ENCODE assay signal across 15 cellular contexts in the genomic region with DNA sequence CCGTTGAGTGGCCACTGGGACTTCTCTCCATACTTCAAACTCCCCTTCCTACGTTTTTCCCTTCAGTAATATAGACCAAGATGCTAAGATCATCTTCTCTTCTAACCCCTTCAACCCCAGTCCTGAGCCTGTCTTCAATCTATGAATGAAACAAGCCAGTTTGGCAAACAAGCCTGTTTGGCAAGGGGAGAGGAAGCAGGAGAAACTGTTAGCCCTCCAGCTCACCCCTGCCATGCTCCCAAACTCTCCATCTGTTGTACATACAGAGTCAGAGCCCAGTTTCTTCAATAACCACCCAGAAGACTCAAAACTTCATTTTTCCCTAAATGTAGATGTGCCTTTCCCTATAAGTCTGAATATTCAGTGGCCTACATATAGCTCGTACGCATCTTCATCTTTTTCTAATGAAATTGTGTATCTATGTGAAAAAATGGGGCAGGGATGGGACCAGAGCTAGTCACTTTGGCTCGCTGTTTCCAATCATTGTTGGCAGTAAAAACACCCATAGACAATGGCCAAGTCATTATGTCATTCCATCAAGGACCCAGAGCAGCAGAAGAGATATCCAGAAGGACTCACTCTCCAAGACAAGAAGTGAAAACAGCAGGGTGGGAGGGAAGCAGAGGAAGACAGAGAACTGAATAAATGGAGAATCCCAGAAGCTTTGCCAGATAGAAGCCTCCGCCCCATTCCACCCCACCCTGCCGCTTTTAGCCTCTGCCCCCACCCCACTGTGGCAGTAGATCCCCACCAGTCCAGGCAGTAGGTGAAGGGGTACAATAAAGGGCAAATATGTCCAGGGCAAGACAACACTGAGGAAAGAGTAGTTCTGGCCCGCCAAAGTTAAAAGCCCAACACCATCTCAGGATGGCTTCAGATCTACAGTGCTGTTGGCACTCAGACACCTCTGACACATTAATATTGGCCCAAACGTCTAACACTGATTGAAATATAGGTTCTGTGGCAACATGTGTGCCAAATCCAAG.
DNase-seq lines count a peak whose midpoint lies in the region; ATAC-seq and TF ChIP-seq lines count a peak whose summit lies in the region.
"Had no signal": no experiment of that assay in that cellular context is flagged by ENCODE, and none has a peak within 500 bp of the region (broad histone marks: within the 10 kb centered on the region; RNA-seq: fewer than 3 reads in every experiment).

No MANE protein-coding gene starts in this region.

- no peak for TF ChIP-seq POLR2A in heart left ventricle (IDR thresholded peaks at IDR 0.05)

- H3K27me3 Mint-ChIP-seq in stimulated activated memory B cell treated with anti-CD40 and anti-IgM and Interleukin-4, amounts not matched to agents 10 μg/mL and 1 μg/mL and 100 μg/mL, for 72 hours: no peaks in the 10 kb centered on the region
- peaks cover 6% of the 10 kb centered on the region for H3K27me3 Mint-ChIP-seq in activated T-cell treated with anti-CD3 and anti-CD28 coated beads, Interleukin-2, amount 50 U/mL, for 72 hours (ENCODE audit: low read depth)

- intact Hi-C loops in heart left ventricle (cut with DNase I): no loop called here

- H3K4me1 Mint-ChIP-seq in stimulated activated memory B cell treated with anti-CD40 and anti-IgM and Interleukin-4, amounts not matched to agents 10 μg/mL and 1 μg/mL and 100 μg/mL, for 72 hours: no peaks in the 10 kb centered on the region
- H3K4me1 Mint-ChIP-seq in activated T-cell treated with anti-CD3 and anti-CD28 coated beads, Interleukin-2, amount 50 U/mL, for 72 hours (ENCODE audit: low read depth): no peaks in the 10 kb centered on the region
- H3K4me1 Mint-ChIP-seq: CD4-positive, alpha-beta memory T cell had no signal

- ATAC-seq in heart left ventricle: peak in 3 of 4 donors; percentile 51 to 58 (median 53)
- ATAC-seq in stimulated activated memory B cell treated with anti-CD40 and anti-IgM and Interleukin-4, amounts not matched to agents 10 μg/mL and 1 μg/mL and 100 μg/mL, for 72 hours: no peak
- ATAC-seq in activated T-cell treated with anti-CD3 and anti-CD28 coated beads, Interleukin-2, amount 50 U/mL, for 72 hours (replicated peaks in 1 of 2): no peak

- peak overlapping the region; percentile 13 for H3K27ac ChIP-seq in angular gyrus (ENCODE audit: low read depth, low read length)
- no peak overlapping the region for H3K27ac ChIP-seq in heart left ventricle
- peak overlapping the region; percentile 39 for H3K27ac ChIP-seq in substantia nigra (ENCODE audit: low read depth, low read length, poor library complexity, severe bottlenecking)

- H3K4me1 ChIP-seq in heart left ventricle: peaks cover 0 to 30% (median 7%) of the 10 kb centered on the region in 12 donors

- no peak overlapping the region for H3K27ac Mint-ChIP-seq in stimulated activated memory B cell treated with anti-CD40 and anti-IgM and Interleukin-4, amounts not matched to agents 10 μg/mL and 1 μg/mL and 100 μg/mL, for 72 hours
- H3K27ac Mint-ChIP-seq in activated T-cell treated with anti-CD3 and anti-CD28 coated beads, Interleukin-2, amount 50 U/mL, for 72 hours: no peak overlapping the region
- H3K27ac Mint-ChIP-seq: CD4-positive, alpha-beta memory T cell had no signal

- no peaks in the 10 kb centered on the region for H3K27me3 ChIP-seq in heart left ventricle

- WGBS in heart left ventricle, 4 donors: 75 to 83% (median 80%) methylated on average over 9 of the region's 9 CpGs

- H3K36me3 ChIP-seq in heart left ventricle: no peaks in the 10 kb centered on the region

- no peak for TF ChIP-seq CTCF in heart left ventricle (IDR thresholded peaks at IDR 0.05)

- H3K4me3 Mint-ChIP-seq in stimulated activated memory B cell treated with anti-CD40 and anti-IgM and Interleukin-4, amounts not matched to agents 10 μg/mL and 1 μg/mL and 100 μg/mL, for 72 hours: no peak overlapping the region
- no peak overlapping the region for H3K4me3 Mint-ChIP-seq in activated T-cell treated with anti-CD3 and anti-CD28 coated beads, Interleukin-2, amount 50 U/mL, for 72 hours
- H3K4me3 Mint-ChIP-seq: CD4-positive, alpha-beta memory T cell; H9 had no signal

- no peak overlapping the region for H3K4me3 ChIP-seq in heart left ventricle

- DNase-seq in NCI-H748 (lab: John Stamatoyannopoulos, UW; ENCODE audit: unreplicated experiment): peak; percentile 25
- no peak for DNase-seq in NCI-H748 treated with DMSO at 0.1 percent for 48 hours (lab: John Stamatoyannopoulos, UW)
- no peak for DNase-seq in heart left ventricle
- DNase-seq in substantia nigra (lab: John Stamatoyannopoulos, UW): peak in 2 of 49 donors; percentile 21 to 43
- DNase-seq in GM19240 (ENCODE audit: insufficient read length, low spot score): no peak
- DNase-seq in activated T-cell treated with anti-CD3 and anti-CD28 coated beads, Interleukin-2, amount 50 U/mL, for 72 hours: no peak
- DNase-seq: CD4-positive, alpha-beta memory T cell; H9; MM.1S; NCI-H1105; NCI-H1694; NCI-H524 treated with DMSO at 0.1 percent for 48 hours; OCI-M1 had no signal

- no peaks in the 10 kb centered on the region for H3K36me3 Mint-ChIP-seq in stimulated activated memory B cell treated with anti-CD40 and anti-IgM and Interleukin-4, amounts not matched to agents 10 μg/mL and 1 μg/mL and 100 μg/mL, for 72 hours
- H3K36me3 Mint-ChIP-seq in activated T-cell treated with anti-CD3 and anti-CD28 coated beads, Interleukin-2, amount 50 U/mL, for 72 hours (ENCODE audit: insufficient read depth in 2 of 2): no peaks in the 10 kb centered on the region
- H3K36me3 Mint-ChIP-seq: CD4-positive, alpha-beta memory T cell had no signal

- no peaks in the 10 kb centered on the region for H3K9me3 ChIP-seq in heart left ventricle

- H3K9me3 Mint-ChIP-seq in stimulated activated memory B cell treated with anti-CD40 and anti-IgM and Interleukin-4, amounts not matched to agents 10 μg/mL and 1 μg/mL and 100 μg/mL, for 72 hours: peaks cover 3% of the 10 kb centered on the region
- H3K9me3 Mint-ChIP-seq in activated T-cell treated with anti-CD3 and anti-CD28 coated beads, Interleukin-2, amount 50 U/mL, for 72 hours: no peaks in the 10 kb centered on the region
- H3K9me3 Mint-ChIP-seq: H9 had no signal

Comparison
In these comparisons a context has a peak if more than half of its experiments do, and no peak if none do; other contexts are left out.
1. H3K27ac ChIP-seq: peak in angular gyrus (single experiment) and substantia nigra (single experiment); none in heart left ventricle (0 of 12).
2. ATAC-seq: peak in heart left ventricle (3 of 4); none in stimulated activated memory B cell treated with anti-CD40 and anti-IgM and Interleukin-4, amounts not matched to agents 10 μg/mL and 1 μg/mL and 100 μg/mL, for 72 hours (single experiment) and activated T-cell treated with anti-CD3 and anti-CD28 coated beads, Interleukin-2, amount 50 U/mL, for 72 hours (0 of 2).